Comparison of ENCODE assay signal across 2 cellular contexts in the genomic region with DNA sequence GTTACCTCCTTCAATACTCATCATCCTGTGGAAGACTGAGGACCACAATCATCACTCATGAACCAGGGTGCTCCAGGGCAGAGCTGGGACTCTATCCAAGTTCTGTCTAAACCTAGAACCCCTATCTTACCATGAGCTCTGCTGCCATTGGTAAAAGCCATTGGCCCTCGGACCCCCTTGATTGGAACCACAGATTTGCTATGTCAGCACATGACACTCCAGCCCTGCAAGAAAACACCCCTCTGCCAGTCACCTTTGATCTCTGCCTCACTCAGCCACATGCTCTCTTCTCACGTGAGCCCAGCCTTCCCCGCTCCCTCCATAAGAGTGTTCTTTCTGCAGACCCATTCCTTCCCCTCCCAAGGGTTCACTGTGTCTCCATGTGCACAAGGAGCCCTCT.
A peak's percentile ranks its signal among the peaks of the same experiment; 100 is the strongest.
TF ChIP-seq lines count a peak whose summit lies in the region.

No MANE protein-coding gene starts in this region.

TF ChIP-seq in HepG2, 621 proteins besides CTCF, POLR2A, EP300 and RAD21:
- peak; percentile 68 for TF ChIP-seq MAFF (IDR thresholded peaks at IDR 0.05; ENCODE audit: low read depth, low read length)
- TF ChIP-seq ZFAT (CRISPR knock-in tag; conservative IDR thresholded peaks at IDR 0.05), result no peak
- TF ChIP-seq MAFK (conservative IDR thresholded peaks at IDR 0.05 in 1 of 2, IDR thresholded peaks at IDR 0.05 in 1 of 2; ENCODE audit: low read length in 2 of 2), result peak; percentile 74 to 90
- TF ChIP-seq XRCC5 (optimal IDR thresholded peaks at IDR 0.05; ENCODE audit: low read length), result no peak
- TF ChIP-seq HNRNPH1 (optimal IDR thresholded peaks at IDR 0.05; ENCODE audit: low read depth, low read length), result no peak

TF ChIP-seq in IMR-90, 13 proteins besides CTCF, POLR2A, EP300 and RAD21:
- TF ChIP-seq, protein P1, sequence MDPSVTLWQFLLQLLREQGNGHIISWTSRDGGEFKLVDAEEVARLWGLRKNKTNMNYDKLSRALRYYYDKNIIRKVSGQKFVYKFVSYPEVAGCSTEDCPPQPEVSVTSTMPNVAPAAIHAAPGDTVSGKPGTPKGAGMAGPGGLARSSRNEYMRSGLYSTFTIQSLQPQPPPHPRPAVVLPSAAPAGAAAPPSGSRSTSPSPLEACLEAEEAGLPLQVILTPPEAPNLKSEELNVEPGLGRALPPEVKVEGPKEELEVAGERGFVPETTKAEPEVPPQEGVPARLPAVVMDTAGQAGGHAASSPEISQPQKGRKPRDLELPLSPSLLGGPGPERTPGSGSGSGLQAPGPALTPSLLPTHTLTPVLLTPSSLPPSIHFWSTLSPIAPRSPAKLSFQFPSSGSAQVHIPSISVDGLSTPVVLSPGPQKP (IDR thresholded peaks at IDR 0.05; ENCODE audit: borderline replicate concordance, low read depth, low read length), result no peak
- TF ChIP-seq CEBPB (IDR thresholded peaks at IDR 0.05; ENCODE audit: low read depth, low read length) (no peak), RFX5 (IDR thresholded peaks at IDR 0.05; ENCODE audit: low read depth, low read length) (no peak), MAFK (IDR thresholded peaks at IDR 0.05; ENCODE audit: low read depth, low read length) (peak; percentile 51), FOS (IDR thresholded peaks at IDR 0.05; ENCODE audit: low read depth, low read length) (no peak), NFE2L2 (IDR thresholded peaks at IDR 0.05; ENCODE audit: low read depth, low read length) (no peak), RCOR1 (IDR thresholded peaks at IDR 0.05; ENCODE audit: insufficient replicate concordance, low read length) (no peak), BHLHE40 (IDR thresholded peaks at IDR 0.05; ENCODE audit: low read depth, low read length) (no peak)
TF ChIP-seq in IMR-90: peak in this region for 1.
